ENCODE assay signal across 18 cellular contexts in the genomic region with DNA sequence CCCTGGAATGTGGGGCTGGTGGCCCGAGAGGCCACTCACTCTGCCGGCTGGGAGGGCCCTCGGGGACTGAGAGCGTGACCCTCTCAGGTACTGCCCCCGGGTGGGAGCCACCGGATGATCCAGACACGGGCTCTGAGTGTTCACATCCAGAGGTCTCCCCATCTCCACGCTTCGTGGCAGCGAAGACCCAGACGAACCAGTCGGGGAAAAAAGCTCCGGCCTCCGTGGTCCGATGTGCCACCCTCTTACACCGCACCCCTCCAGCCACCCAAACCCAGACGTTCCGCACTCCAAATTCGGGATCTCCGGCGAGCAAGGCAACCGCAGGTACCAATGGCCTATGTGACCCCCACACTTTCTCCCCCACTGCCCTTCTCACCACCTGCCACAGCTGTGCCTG. TPM values are rescaled to one million over a fixed set of nuclear protein-coding genes. Genes with fewer than 3 reads are reported as not detected.
DNase-seq lines count a peak whose midpoint lies in the region; ATAC-seq and TF ChIP-seq lines count a peak whose summit lies in the region.
"Had no signal": no experiment of that assay in that cellular context is flagged by ENCODE, and none has a peak within 500 bp of the region (broad histone marks: within the 10 kb centered on the region; RNA-seq: fewer than 3 reads in every experiment).

No MANE protein-coding gene starts in this region.

- H2BK15ac ChIP-seq in neuronal stem cell (ENCODE audit: low read length): no peak overlapping the region

- H2BK12ac ChIP-seq in neuronal stem cell (ENCODE audit: low read length): no peak overlapping the region

- H3K23ac ChIP-seq in neuronal stem cell (ENCODE audit: low read depth, low read length, poor library complexity): no peak overlapping the region

- peaks cover 13 to 21% of the 10 kb centered on the region in 2 donors for H3K9me3 Mint-ChIP-seq in stimulated activated naive CD8-positive, alpha-beta T cell treated with anti-CD3 and anti-CD28 coated beads, Interleukin-15, amount 100 ng/mL, for 72 hours

- H2BK120ac ChIP-seq in neuronal stem cell (ENCODE audit: low read depth, low read length): no peak overlapping the region

- no peak overlapping the region for H3K14ac ChIP-seq in neuronal stem cell (ENCODE audit: low read length)

- peaks cover 1% of the 10 kb centered on the region for H3K79me1 ChIP-seq in neuronal stem cell (ENCODE audit: low read depth, low read length)

- no peak overlapping the region for H3K4me3 Mint-ChIP-seq in stimulated activated naive CD8-positive, alpha-beta T cell treated with anti-CD3 and anti-CD28 coated beads, Interleukin-15, amount 100 ng/mL, for 72 hours
- H3K4me3 Mint-ChIP-seq: CD4-positive, alpha-beta T cell had no signal

- no peak overlapping the region for H3K4me2 ChIP-seq in neuronal stem cell (ENCODE audit: insufficient read depth, low read length, poor library complexity, severe bottlenecking)
- H3K4me2 ChIP-seq: KMS-11 had no signal

- no peak for TF ChIP-seq CTCF in esophagus muscularis mucosa (IDR thresholded peaks at IDR 0.05)

- no peak for TF ChIP-seq EP300 in esophagus muscularis mucosa (IDR thresholded peaks at IDR 0.05)

- H3K9me3 ChIP-seq in esophagus muscularis mucosa (peaks cover 0 to 5% (median 2%) of the 10 kb centered on the region in 4 donors), neuronal stem cell (replicated peaks in 1 of 2; ENCODE audit: control insufficient read depth in 2 of 2, insufficient read depth in 1 of 2, low read depth in 1 of 2, low read length in 2 of 2) (peaks cover 0 to 13% of the 10 kb centered on the region in 2 donors)

- H3K27me3 Mint-ChIP-seq in stimulated activated naive CD8-positive, alpha-beta T cell treated with anti-CD3 and anti-CD28 coated beads, Interleukin-15, amount 100 ng/mL, for 72 hours: no peaks in the 10 kb centered on the region
- H3K27me3 Mint-ChIP-seq: CD4-positive, alpha-beta T cell had no signal

- no peaks in the 10 kb centered on the region for H3K4me1 Mint-ChIP-seq in stimulated activated naive CD8-positive, alpha-beta T cell treated with anti-CD3 and anti-CD28 coated beads, Interleukin-15, amount 100 ng/mL, for 72 hours

- H4K91ac ChIP-seq in neuronal stem cell (ENCODE audit: low read depth, low read length, poor library complexity): no peak overlapping the region

- H3K27ac ChIP-seq in esophagus muscularis mucosa (replicated peaks in 1 of 4): no peak overlapping the region
- H3K27ac ChIP-seq in neuronal stem cell (replicated peaks; ENCODE audit: low read length): no peak overlapping the region
- H3K27ac ChIP-seq: KMS-11 had no signal

- peaks cover 4 to 36% (median 10%) of the 10 kb centered on the region in 4 donors for H3K36me3 ChIP-seq in esophagus muscularis mucosa
- H3K36me3 ChIP-seq in neuronal stem cell (replicated peaks in 1 of 2; ENCODE audit: control insufficient read depth in 2 of 2, insufficient read depth in 2 of 2, low read length in 2 of 2): peaks cover 32 to 73% of the 10 kb centered on the region in 2 donors

- H3K4ac ChIP-seq in neuronal stem cell (ENCODE audit: low read length): no peak overlapping the region

- no peak overlapping the region for H2AFZ ChIP-seq in neuronal stem cell (ENCODE audit: low read length)

- peak overlapping the region in 1 of 2 donors; percentile 90 for H3K27ac Mint-ChIP-seq in stimulated activated naive CD8-positive, alpha-beta T cell treated with anti-CD3 and anti-CD28 coated beads, Interleukin-15, amount 100 ng/mL, for 72 hours
- H3K27ac Mint-ChIP-seq: CD4-positive, alpha-beta T cell had no signal

- ATAC-seq in stimulated activated naive CD8-positive, alpha-beta T cell treated with anti-CD3 and anti-CD28 coated beads, Interleukin-15, amount 100 ng/mL, for 72 hours: peak; percentile 27
- ATAC-seq in stimulated activated naive CD8-positive, alpha-beta T cell treated with anti-CD3 and anti-CD28 coated beads, Interleukin-15, Interleukin-2, amounts not matched to agents 100 U/mL and 50 U/mL, for 24 hours: no peak
- ATAC-seq in left ventricle myocardium superior: no peak

- 96% methylated on average over 20 of the region's 22 CpGs for WGBS in esophagus muscularis mucosa
- no CpG with 5 or more reads among the region's 22 CpGs for WGBS in neuronal stem cell (ENCODE audit: extremely low coverage in 2 of 2, insufficient read length in 2 of 2, insufficient replicate concordance in 1 of 2), 2 donors

- H3K9ac ChIP-seq in neuronal stem cell (ENCODE audit: low read depth, low read length, poor library complexity): peak overlapping the region; percentile 50
- H3K9ac ChIP-seq: KMS-11 had no signal

- no peak for TF ChIP-seq POLR2A in esophagus muscularis mucosa (IDR thresholded peaks at IDR 0.05; ENCODE audit: low read depth)

- H2AK5ac ChIP-seq in neuronal stem cell (ENCODE audit: low read depth, low read length): no peak overlapping the region

- H3K27me3 ChIP-seq in esophagus muscularis mucosa: no peaks in the 10 kb centered on the region
- H3K27me3 ChIP-seq in neuronal stem cell (ENCODE audit: control insufficient read depth in 3 of 3, insufficient read depth in 3 of 3, low read depth in 1 of 3, low read length in 3 of 3): no peaks in the 10 kb centered on the region
- H3K27me3 ChIP-seq: MG63 had no signal

- H2BK5ac ChIP-seq in neuronal stem cell (ENCODE audit: low read length): no peak overlapping the region

- intact Hi-C loops in esophagus muscularis mucosa (cut with DNase I): no loop called here
- intact Hi-C loops in left ventricle myocardium superior (cut with micrococcal nuclease): no loop called here

- H3K4me1 ChIP-seq in esophagus muscularis mucosa: no peaks in the 10 kb centered on the region
- peaks cover 0 to 11% of the 10 kb centered on the region in 2 donors for H3K4me1 ChIP-seq in neuronal stem cell (ENCODE audit: control insufficient read depth in 2 of 2, insufficient read depth in 1 of 2, low read depth in 1 of 2, low read length in 2 of 2)

- no peak for DNase-seq in stimulated activated naive CD8-positive, alpha-beta T cell treated with anti-CD3 and anti-CD28 coated beads, Interleukin-15, amount 100 ng/mL, for 72 hours
- DNase-seq in stimulated activated naive CD8-positive, alpha-beta T cell treated with anti-CD3 and anti-CD28 coated beads, Interleukin-15, Interleukin-2, amounts not matched to agents 100 U/mL and 50 U/mL, for 24 hours: no peak
- peak; percentile 77 for DNase-seq in esophagus muscularis mucosa (ENCODE audit: extremely low spot score)
- DNase-seq in neuronal stem cell (ENCODE audit: low spot score): no peak
- DNase-seq in COR-L47 (lab: John Stamatoyannopoulos, UW): no peak
- DNase-seq in left ventricle myocardium superior: no peak
- no peak for DNase-seq in HCEC 1CT
- DNase-seq in NCI-H1694 (lab: John Stamatoyannopoulos, UW): no peak
- DNase-seq: CD4-positive, alpha-beta T cell; DND-41; GDM1; GOT3; MG63; NCI-H1092 treated with DMSO at 0.1 percent for 48 hours; NCI-H1694 treated with DMSO at 0.1 percent for 48 hours; Right ventricle myocardium superior had no signal

- H3K4me3 ChIP-seq in esophagus muscularis mucosa (no peak overlapping the region), neuronal stem cell (ENCODE audit: low read length in 2 of 2) (no peak overlapping the region)
- H3K4me3 ChIP-seq: MG63 had no signal

- no peak overlapping the region for H4K8ac ChIP-seq in neuronal stem cell (ENCODE audit: low read depth, low read length)

- H3K18ac ChIP-seq in neuronal stem cell (ENCODE audit: low read length): peak overlapping the region; percentile 15

RNA-seq across cellular contexts. Expression of a gene that starts 49.5 kb away (rescaled TPM):
- total RNA-seq in esophagus muscularis mucosa (not detected), left ventricle myocardium superior (not detected)
- polyA plus RNA-seq in neuronal stem cell (2013, experiment 1 of 2): 0.06 TPM
- polyA plus RNA-seq in neuronal stem cell (2013, experiment 2 of 2): 0.11 TPM
- total RNA-seq: A673; CD4-positive, alpha-beta T cell had no signal
